ENCODE assay signal across 8 cellular contexts in the genomic region with DNA sequence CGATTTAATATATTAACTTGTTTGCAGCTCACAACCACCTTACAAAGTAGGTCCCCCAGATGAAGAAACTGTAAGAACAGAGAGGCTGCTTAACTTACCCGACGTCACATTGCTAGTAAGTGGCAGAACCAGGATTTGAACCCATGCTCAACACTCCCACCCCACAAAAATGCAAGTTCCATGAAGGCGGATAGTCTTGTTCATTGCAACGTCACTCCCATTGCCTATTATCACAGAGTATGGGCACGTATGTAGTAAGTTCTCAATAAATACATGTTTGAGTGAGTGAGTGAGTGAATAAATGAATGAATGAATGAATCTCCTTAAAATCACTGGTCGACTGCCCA. TPM values are rescaled to one million over a fixed set of nuclear protein-coding genes. Genes with fewer than 3 reads are reported as not detected.
DNase-seq lines count a peak whose midpoint lies in the region; ATAC-seq, FAIRE-seq and TF ChIP-seq lines count a peak whose summit lies in the region.

No MANE protein-coding gene starts in this region.

- H4K20me1 ChIP-seq in PC-3 (ENCODE audit: low read length): no peaks in the 10 kb centered on the region
- H4K20me1 ChIP-seq in endothelial cell of umbilical vein (replicated peaks; ENCODE audit: control insufficient read depth, extremely low read depth, insufficient read depth, low read length): peaks cover 6% of the 10 kb centered on the region

- peak overlapping the region; percentile 93 for H3K4me3 Mint-ChIP-seq in CD8-positive, alpha-beta T cell
- H3K4me3 Mint-ChIP-seq in osteocyte (ENCODE audit: unreplicated experiment): peak overlapping the region; percentile 83

- H3K9me1 ChIP-seq in endothelial cell of umbilical vein (replicated peaks; ENCODE audit: control insufficient read depth, extremely low read depth, insufficient read depth, low read length): no peaks in the 10 kb centered on the region

- H3K4me1 ChIP-seq in CD8-positive, alpha-beta T cell (ENCODE audit: insufficient read depth, low read length): peaks cover 10% of the 10 kb centered on the region
- peaks cover 27% of the 10 kb centered on the region for H3K4me1 ChIP-seq in PC-3 (ENCODE audit: insufficient read depth, low read length)
- H3K4me1 ChIP-seq in endothelial cell of umbilical vein (ENCODE audit: control insufficient read depth, extremely low read depth, insufficient read depth, low read length): peaks cover 21% of the 10 kb centered on the region

- no peak for TF ChIP-seq POLR2A in endothelial cell of umbilical vein (IDR thresholded peaks at IDR 0.05; ENCODE audit: low read depth, low read length)

- H3K9me2 ChIP-seq in PC-3 (replicated peaks; ENCODE audit: low read length): no peaks in the 10 kb centered on the region

- TF ChIP-seq CTCF in CD8-positive, alpha-beta T cell (IDR thresholded peaks at IDR 0.05): no peak
- TF ChIP-seq CTCF in PC-3 (conservative IDR thresholded peaks at IDR 0.05; ENCODE audit: low read depth, low read length) (no peak), endothelial cell of umbilical vein (IDR thresholded peaks at IDR 0.05; ENCODE audit: extremely low read depth in 1 of 2, insufficient read depth in 1 of 2, low read depth in 1 of 2, low read length in 2 of 2) (no peak), osteocyte (IDR thresholded peaks at IDR 0.05) (no peak), GM10266 (IDR thresholded peaks at IDR 0.05; ENCODE audit: control insufficient read depth, insufficient read depth, low read depth, missing control alignments) (no peak)

- H3K4me1 Mint-ChIP-seq in CD8-positive, alpha-beta T cell (ENCODE audit: low read depth): peaks cover 22% of the 10 kb centered on the region
- H3K4me1 Mint-ChIP-seq in osteocyte (ENCODE audit: unreplicated experiment): peaks cover 30% of the 10 kb centered on the region

- H3K36me3 Mint-ChIP-seq in CD8-positive, alpha-beta T cell: peaks cover 5% of the 10 kb centered on the region
- no peaks in the 10 kb centered on the region for H3K36me3 Mint-ChIP-seq in osteocyte (ENCODE audit: unreplicated experiment)

- H3K79me2 ChIP-seq in PC-3 (ENCODE audit: low read length) (peaks cover 48% of the 10 kb centered on the region), endothelial cell of umbilical vein (ENCODE audit: control insufficient read depth, insufficient read depth, low read length) (peaks cover 52% of the 10 kb centered on the region)

- peak overlapping the region; percentile 75 for H3K9ac ChIP-seq in PC-3 (ENCODE audit: low read length)
- H3K9ac ChIP-seq in endothelial cell of umbilical vein (replicated peaks; ENCODE audit: extremely low read depth, insufficient read depth, low read length): peak overlapping the region; percentile 74

- H3F3A ChIP-seq in PC-3 (ENCODE audit: low read length, unreplicated experiment): no peaks in the 10 kb centered on the region

- no peaks in the 10 kb centered on the region for H3K27me3 ChIP-seq in CD8-positive, alpha-beta T cell (ENCODE audit: insufficient read depth, low read length)
- no peaks in the 10 kb centered on the region for H3K27me3 ChIP-seq in PC-3 (ENCODE audit: low read length)
- H3K27me3 ChIP-seq in endothelial cell of umbilical vein (ENCODE audit: control insufficient read depth in 2 of 2, insufficient read depth in 2 of 2, low read length in 2 of 2): no peaks in the 10 kb centered on the region

- FAIRE-seq in endothelial cell of umbilical vein (lab: Jason Lieb, UNC): no peak

- H3K27me3 Mint-ChIP-seq in CD8-positive, alpha-beta T cell (ENCODE audit: low read depth): peaks cover 3% of the 10 kb centered on the region
- H3K27me3 Mint-ChIP-seq in osteocyte (ENCODE audit: unreplicated experiment): peaks cover 13% of the 10 kb centered on the region

- no peak overlapping the region for H3K27ac ChIP-seq in CD8-positive, alpha-beta T cell (ENCODE audit: low read depth, low read length)
- H3K27ac ChIP-seq in PC-3 (ENCODE audit: low read length) (peak overlapping the region; percentile 8; the same call in 1 of the 2 replicates), endothelial cell of umbilical vein (ENCODE audit: insufficient read depth, low read depth, low read length) (peak overlapping the region; percentile 51)

- intact Hi-C loops in CD8-positive, alpha-beta T cell (cut with DNase I, micrococcal nuclease): loop anchor here (2.0 to 10.0 kb wide), 8 partner anchors 35 to 1623 kb away; a partner anchor contains a TSS
- intact Hi-C loops in PC-3 (cut with micrococcal nuclease) (no loop called here), endothelial cell of umbilical vein (cut with micrococcal nuclease) (loop anchor here (2.0 to 5.0 kb wide), 2 partner anchors 66 to 249 kb away; no protein-coding TSS in a partner anchor)

- H3K9me3 ChIP-seq in CD8-positive, alpha-beta T cell (ENCODE audit: low read length): no peaks in the 10 kb centered on the region
- H3K9me3 ChIP-seq in PC-3 (ENCODE audit: low read length): no peaks in the 10 kb centered on the region
- H3K9me3 ChIP-seq in endothelial cell of umbilical vein (replicated peaks; ENCODE audit: control insufficient read depth, insufficient read depth, low read length): no peaks in the 10 kb centered on the region

- CTCF ChIA-PET in CD8-positive, alpha-beta T cell (lab: Charles Lee): no interaction called here
- CTCF ChIA-PET in PC-3 (lab: Charles Lee) (no interaction called here), endothelial cell of umbilical vein (lab: Charles Lee) (interaction anchor here (1.3 to 2.4 kb wide), 4 partner anchors 14 to 286 kb away, joined by 5 to 10 read pairs (median 10); no protein-coding TSS in a partner anchor)

- POLR2A ChIA-PET in CD8-positive, alpha-beta T cell (lab: Charles Lee): no interaction called here
- POLR2A ChIA-PET in PC-3 (lab: Charles Lee; ENCODE audit: unreplicated experiment): no interaction called here
- POLR2A ChIA-PET in endothelial cell of umbilical vein (lab: Charles Lee): interaction anchor here (0.9 to 1.3 kb wide), 3 partner anchors 14 to 67 kb away, joined by 3 to 6 read pairs (median 4); no protein-coding TSS in a partner anchor

- dilution Hi-C loops in endothelial cell of umbilical vein (cut with MboI; ENCODE audit: extremely low pct_ligation_motif_present, low sequenced_read_pairs): no loop called here

- BruUV-seq in PC-3 (replicated peaks; lab: Mats Ljungman, UMichigan): TSS peak; percentile 53
- TSS peak; percentile 40 for BruUV-seq in endothelial cell of umbilical vein (replicated peaks; lab: Mats Ljungman, UMichigan)

- H3K9me3 Mint-ChIP-seq in CD8-positive, alpha-beta T cell: no peaks in the 10 kb centered on the region
- H3K9me3 Mint-ChIP-seq in osteocyte (ENCODE audit: unreplicated experiment): no peaks in the 10 kb centered on the region

- H3K36me3 ChIP-seq in CD8-positive, alpha-beta T cell (ENCODE audit: insufficient read depth, low read length): no peaks in the 10 kb centered on the region
- H3K36me3 ChIP-seq in PC-3 (ENCODE audit: low read depth, low read length): no peaks in the 10 kb centered on the region
- H3K36me3 ChIP-seq in endothelial cell of umbilical vein (ENCODE audit: control insufficient read depth in 2 of 2, extremely low read depth in 1 of 2, insufficient read depth in 2 of 2, low read length in 2 of 2): no peaks in the 10 kb centered on the region

- no peak for DNase-seq in CD8-positive, alpha-beta T cell
- DNase-seq in PC-3: peak; percentile 6
- peak; percentile 51 for DNase-seq in endothelial cell of umbilical vein (ENCODE audit: low read depth, low spot score)
- DNase-seq in osteocyte (ENCODE audit: extremely low spot score, unreplicated experiment): no peak
- no peak for DNase-seq in superior temporal gyrus (ENCODE audit: extremely low spot score)
- no peak for DNase-seq in GM10266 (ENCODE audit: extremely low spot score)
- no peak for DNase-seq in NCI-H1417 treated with DMSO at 0.1 percent for 48 hours (lab: John Stamatoyannopoulos, UW)

- peak overlapping the region; percentile 93 for H3K4me2 ChIP-seq in PC-3 (ENCODE audit: low read length)
- H3K4me2 ChIP-seq in endothelial cell of umbilical vein (ENCODE audit: insufficient read depth, low read length): peak overlapping the region; percentile 77

- peak overlapping the region; percentile 60 for H3K27ac Mint-ChIP-seq in CD8-positive, alpha-beta T cell
- peak overlapping the region; percentile 40 for H3K27ac Mint-ChIP-seq in osteocyte (ENCODE audit: unreplicated experiment)

- ATAC-seq in CD8-positive, alpha-beta T cell: no peak
- ATAC-seq in PC-3: no peak
- no peak for ATAC-seq in GM21381 (IDR thresholded peaks at IDR 0.05; ENCODE audit: unreplicated experiment)

- H3K4me3 ChIP-seq in CD8-positive, alpha-beta T cell (ENCODE audit: low read depth, low read length): peak overlapping the region; percentile 66
- peak overlapping the region; percentile 75 for H3K4me3 ChIP-seq in PC-3 (ENCODE audit: low read length)
- H3K4me3 ChIP-seq in endothelial cell of umbilical vein (replicated peaks in 1 of 3; ENCODE audit: insufficient read depth in 1 of 3, low read depth in 1 of 3, low read length in 3 of 3): peak overlapping the region; percentile 75 to 91 (median 84)

- H2AFZ ChIP-seq in PC-3 (ENCODE audit: low read length) (peak overlapping the region; percentile 83), endothelial cell of umbilical vein (ENCODE audit: low read depth, low read length) (peak overlapping the region; percentile 55)

TF ChIP-seq in endothelial cell of umbilical vein, 7 proteins besides CTCF, POLR2A, EP300 and RAD21 (continues in another document):
- no peak for TF ChIP-seq EZH2 (IDR thresholded peaks at IDR 0.05; ENCODE audit: borderline replicate concordance, low read depth, low read length, severe bottlenecking)

RNA-seq across cellular contexts. Expression of a gene that starts 1.1 kb away (rescaled TPM):
- 1 to 10 TPM; 1.6 to 1.8 TPM for total RNA-seq in CD8-positive, alpha-beta T cell
- total RNA-seq in PC-3 (2014; rRNA removed) (6.7 and 7.8 TPM in 2 replicates), endothelial cell of umbilical vein (37.4 and 42.4 TPM in 2 replicates), osteocyte (7.9 and 8.4 TPM in 2 replicates)
- 14.5 and 15.0 TPM in 2 replicates for polyA plus RNA-seq in endothelial cell of umbilical vein
- polyA plus RNA-seq in endothelial cell of umbilical vein (2011; cell fraction: cytosol; rRNA removed): 11.2 and 12.3 TPM in 2 replicates
- 54.8 and 63.9 TPM in 2 replicates for polyA plus RNA-seq in endothelial cell of umbilical vein (2011; cell fraction: nucleus; rRNA removed)
- 8.5 and 10.2 TPM in 2 replicates for polyA plus RNA-seq in endothelial cell of umbilical vein (2012)
- polyA minus RNA-seq in endothelial cell of umbilical vein: 85.9 and 89.1 TPM in 2 replicates
- 10.7 TPM for polyA minus RNA-seq in endothelial cell of umbilical vein (2011; cell fraction: cytosol; rRNA and poly(A)+ RNA removed)
- 100 and 103 TPM in 2 replicates for polyA minus RNA-seq in endothelial cell of umbilical vein (2011; cell fraction: nucleus; rRNA and poly(A)+ RNA removed)

RNA-seq across cellular contexts. Expression of a gene that starts 34.4 kb away (rescaled TPM):
- not detected for total RNA-seq in CD8-positive, alpha-beta T cell
- total RNA-seq in PC-3 (2014; rRNA removed): 4.5 and 6.3 TPM in 2 replicates
- not detected in 2 replicates for total RNA-seq in endothelial cell of umbilical vein
- not detected in 2 replicates for polyA plus RNA-seq in endothelial cell of umbilical vein
- not detected in 2 replicates for polyA plus RNA-seq in endothelial cell of umbilical vein (2011; cell fraction: cytosol; rRNA removed)
- not detected in 2 replicates for polyA plus RNA-seq in endothelial cell of umbilical vein (2011; cell fraction: nucleus; rRNA removed)
- polyA plus RNA-seq in endothelial cell of umbilical vein (2012): not detected in 2 replicates
- not detected in 2 replicates for polyA minus RNA-seq in endothelial cell of umbilical vein
- not detected for polyA minus RNA-seq in endothelial cell of umbilical vein (2011; cell fraction: cytosol; rRNA and poly(A)+ RNA removed)
- not detected in 2 replicates for polyA minus RNA-seq in endothelial cell of umbilical vein (2011; cell fraction: nucleus; rRNA and poly(A)+ RNA removed)
- total RNA-seq in osteocyte: not detected in 2 replicates

Comparison
In these comparisons a context has a peak if more than half of its experiments do, and no peak if none do; other contexts are left out.
1. DNase-seq: peak in PC-3 (single experiment) and endothelial cell of umbilical vein (single experiment); none in CD8-positive, alpha-beta T cell (0 of 7), osteocyte (single experiment), superior temporal gyrus (single experiment), GM10266 (single experiment) and NCI-H1417 treated with DMSO at 0.1 percent for 48 hours (single experiment).
2. Peak in every context shown above with its lines, with median percentiles within 50 percentile points of each other: H3K4me3 ChIP-seq.